ENCODE assay signal across 18 cellular contexts in the genomic region with DNA sequence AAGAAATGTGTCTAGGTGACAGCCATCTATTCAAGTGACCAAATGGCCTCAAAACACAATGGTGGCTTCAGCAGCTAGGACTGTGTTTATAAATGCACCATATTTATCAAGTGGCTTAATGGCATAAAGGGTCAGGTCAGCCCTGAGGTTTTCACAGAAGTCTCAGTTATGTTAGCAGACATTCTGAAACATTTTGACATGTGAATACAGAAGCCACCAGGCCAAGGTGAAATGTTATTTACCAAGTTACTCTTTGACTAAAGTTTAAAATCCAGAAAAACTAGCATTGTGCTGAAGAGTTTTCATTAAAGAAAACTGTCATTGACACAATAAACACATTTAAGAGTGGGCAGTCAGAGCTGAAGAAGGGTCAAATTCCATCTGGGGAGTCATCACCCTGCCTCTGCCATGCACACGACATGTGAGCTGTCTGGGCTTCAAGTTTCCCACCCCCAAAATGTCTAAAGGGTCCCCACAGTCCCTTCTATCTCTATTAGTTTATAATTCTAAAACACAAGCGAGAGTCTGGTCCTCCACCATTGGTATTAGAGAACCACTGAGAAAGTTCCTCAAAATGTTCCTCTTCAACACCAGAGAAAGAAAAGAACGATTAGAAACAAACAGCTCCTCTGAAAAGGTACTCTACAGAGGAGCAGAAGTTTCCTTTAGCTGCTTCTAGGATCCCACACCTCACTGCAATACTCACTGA.
A peak's percentile ranks its signal among the peaks of the same experiment; 100 is the strongest.
DNase-seq lines count a peak whose midpoint lies in the region; ATAC-seq and TF ChIP-seq lines count a peak whose summit lies in the region.
"Had no signal": no experiment of that assay in that cellular context is flagged by ENCODE, and none has a peak within 500 bp of the region (broad histone marks: within the 10 kb centered on the region; RNA-seq: fewer than 3 reads in every experiment).

No MANE protein-coding gene starts in this region.

- ATAC-seq in HG03097 (IDR thresholded peaks at IDR 0.05; ENCODE audit: low FRiP score, unreplicated experiment): no peak
- ATAC-seq: activated CD8-positive, alpha-beta memory T cell treated with anti-CD3 and anti-CD28 coated beads, Interleukin-2, amount 10 ng/mL, durations not matched to agents 7 days and 5 days; foreskin keratinocyte; T-cell had no signal

- H3K9me3 ChIP-seq in esophagus muscularis mucosa: no peaks in the 10 kb centered on the region
- H3K9me3 ChIP-seq: testis had no signal

- no peak overlapping the region for H3K4me3 ChIP-seq in esophagus muscularis mucosa
- H3K4me3 ChIP-seq: testis had no signal

- TF ChIP-seq EP300 in esophagus muscularis mucosa (IDR thresholded peaks at IDR 0.05): no peak

- no peaks in the 10 kb centered on the region for H3K27me3 ChIP-seq in esophagus muscularis mucosa
- H3K27me3 ChIP-seq: foreskin keratinocyte, testis had no signal

- H3K27ac Mint-ChIP-seq in nephron progenitor cell: peak overlapping the region; percentile 96
- H3K27ac Mint-ChIP-seq: activated B cell treated with CpG ODN at 0.5 μM for 24 hours; activated CD8-positive, alpha-beta memory T cell treated with anti-CD3 and anti-CD28 coated beads, Interleukin-2, amount 10 ng/mL, durations not matched to agents 7 days and 5 days; T-cell had no signal

- intact Hi-C loops in esophagus muscularis mucosa (cut with DNase I): no loop called here

- WGBS in esophagus muscularis mucosa: 62% methylated on average over 3 of the region's 3 CpGs

- no peaks in the 10 kb centered on the region for H3K9me3 Mint-ChIP-seq in nephron progenitor cell
- H3K9me3 Mint-ChIP-seq: activated B cell treated with CpG ODN at 0.5 μM for 24 hours, T-cell had no signal

- peak overlapping the region; percentile 98 for H3K27ac ChIP-seq in 22Rv1
- peak overlapping the region; percentile 53 to 73 (median 70) for H3K27ac ChIP-seq in esophagus muscularis mucosa (replicated peaks in 1 of 4)
- H3K27ac ChIP-seq: foreskin keratinocyte, RWPE1, testis had no signal

- peaks cover 12 to 43% (median 36%) of the 10 kb centered on the region in 4 donors for H3K4me1 ChIP-seq in esophagus muscularis mucosa
- H3K4me1 ChIP-seq: foreskin keratinocyte, testis had no signal

- no peaks in the 10 kb centered on the region for H3K36me3 Mint-ChIP-seq in nephron progenitor cell (ENCODE audit: low read depth)
- H3K36me3 Mint-ChIP-seq: activated CD8-positive, alpha-beta memory T cell treated with anti-CD3 and anti-CD28 coated beads, Interleukin-2, amount 10 ng/mL, durations not matched to agents 7 days and 5 days had no signal

- H3K27me3 Mint-ChIP-seq in nephron progenitor cell (ENCODE audit: low read depth, poor library complexity): peaks cover 4% of the 10 kb centered on the region
- H3K27me3 Mint-ChIP-seq: activated B cell treated with CpG ODN at 0.5 μM for 24 hours; activated CD8-positive, alpha-beta memory T cell treated with anti-CD3 and anti-CD28 coated beads, Interleukin-2, amount 10 ng/mL, durations not matched to agents 7 days and 5 days; T-cell had no signal

- no peak for TF ChIP-seq POLR2A in esophagus muscularis mucosa (IDR thresholded peaks at IDR 0.05; ENCODE audit: low read depth)

- H3K4me1 Mint-ChIP-seq in nephron progenitor cell: peaks cover 34% of the 10 kb centered on the region

- DNase-seq in M059J (ENCODE audit: low read depth): peak; percentile 19
- no peak for DNase-seq in esophagus muscularis mucosa (ENCODE audit: extremely low spot score)
- DNase-seq in nephron progenitor cell: no peak
- no peak for DNase-seq in NCI-H2029 treated with DMSO at 0.1 percent for 48 hours (lab: John Stamatoyannopoulos, UW)
- DNase-seq in stimulated activated CD4-positive, alpha-beta T cell treated with anti-CD3 and anti-CD28 coated beads, Interleukin-15, amount 100 ng/mL, for 24 hours: no peak
- no peak for DNase-seq in NCI-H2081 treated with DMSO at 0.1 percent for 48 hours (lab: John Stamatoyannopoulos, UW)
- DNase-seq: activated B cell treated with CpG ODN at 0.5 μM for 24 hours; activated CD8-positive, alpha-beta memory T cell treated with anti-CD3 and anti-CD28 coated beads, Interleukin-2, amount 10 ng/mL, durations not matched to agents 7 days and 5 days; activated naive CD4-positive, alpha-beta T cell; effector CD8-positive, alpha-beta T cell; NCI-H2107; NCI-H82; T-cell; testis had no signal

- no peak for TF ChIP-seq CTCF in 22Rv1 (IDR thresholded peaks at IDR 0.05)
- TF ChIP-seq CTCF in esophagus muscularis mucosa (IDR thresholded peaks at IDR 0.05): no peak
- TF ChIP-seq CTCF in nephron progenitor cell (IDR thresholded peaks at IDR 0.05): no peak

- no peak overlapping the region for H3K4me3 Mint-ChIP-seq in nephron progenitor cell
- H3K4me3 Mint-ChIP-seq: activated B cell treated with CpG ODN at 0.5 μM for 24 hours; activated CD8-positive, alpha-beta memory T cell treated with anti-CD3 and anti-CD28 coated beads, Interleukin-2, amount 10 ng/mL, durations not matched to agents 7 days and 5 days; T-cell had no signal

- H3K36me3 ChIP-seq in esophagus muscularis mucosa: no peaks in the 10 kb centered on the region
